Comparison of ENCODE assay signal across 8 cellular contexts in the genomic region with DNA sequence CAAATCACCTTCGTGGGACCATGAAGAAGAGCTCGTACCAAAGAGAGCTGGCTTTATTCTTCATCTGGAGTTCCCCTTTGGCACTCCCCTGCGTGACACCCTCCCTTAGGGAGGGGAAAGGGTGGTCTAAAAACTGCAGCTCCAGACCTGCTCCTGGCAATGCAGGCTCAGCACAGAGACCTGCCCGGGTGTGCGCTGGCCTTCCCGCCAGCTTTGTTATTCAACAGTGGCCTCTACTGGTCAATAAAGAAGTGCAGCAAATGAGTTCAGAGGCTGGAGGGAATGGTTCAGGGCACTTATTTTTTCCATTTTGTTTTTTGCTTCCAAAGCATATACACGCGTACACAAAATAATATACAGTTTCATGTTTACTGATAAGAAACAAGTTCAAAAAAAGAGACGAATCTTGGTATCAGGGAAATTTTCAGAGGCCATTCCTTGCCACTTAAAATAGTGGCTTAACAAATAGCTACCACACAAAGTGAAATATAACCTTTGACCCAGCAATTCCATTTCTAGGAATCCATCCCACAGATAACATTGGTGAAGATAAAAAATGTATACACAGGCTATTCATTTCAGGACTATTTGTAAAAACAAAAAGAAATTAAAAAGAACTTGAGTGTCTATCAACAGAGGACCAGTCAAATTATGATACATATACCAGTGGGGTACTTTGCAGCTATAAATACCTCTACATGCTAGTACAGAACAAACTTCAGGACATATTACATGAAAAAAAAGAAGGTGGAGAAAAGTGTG. TPM values are rescaled to one million over a fixed set of nuclear protein-coding genes. Genes with fewer than 3 reads are reported as not detected.
DNase-seq lines count a peak whose midpoint lies in the region; ATAC-seq and TF ChIP-seq lines count a peak whose summit lies in the region.

No MANE protein-coding gene starts in this region.

- H3K36me3 Mint-ChIP-seq in activated CD4-positive, alpha-beta memory T cell treated with anti-CD3 and anti-CD28 coated beads for 36 hours: peaks cover 26% of the 10 kb centered on the region

- no peaks in the 10 kb centered on the region for H3K9me3 Mint-ChIP-seq in activated CD4-positive, alpha-beta memory T cell treated with anti-CD3 and anti-CD28 coated beads for 36 hours

- no peak for TF ChIP-seq EP300 in upper lobe of left lung (IDR thresholded peaks at IDR 0.05)

- ATAC-seq in HG03354 (IDR thresholded peaks at IDR 0.05; ENCODE audit: poor library complexity, severe bottlenecking, unreplicated experiment): peak; percentile 69
- ATAC-seq in upper lobe of left lung (ENCODE audit: low FRiP score in 2 of 2): peak; percentile 93
- no peak for ATAC-seq in HG03469 (IDR thresholded peaks at IDR 0.05; ENCODE audit: unreplicated experiment)

- no peak overlapping the region for H3K4me3 ChIP-seq in upper lobe of left lung

- POLR2A ChIA-PET in activated CD4-positive, alpha-beta memory T cell treated with anti-CD3 and anti-CD28 coated beads for 36 hours (lab: Charles Lee): interaction anchor here (0.8 to 1.3 kb wide), 3 partner anchors 8 to 139 kb away, joined by 3 to 5 read pairs (median 3); partner anchors contain the start of genes PTTG1IP and UBE2G2

- H3K4me1 Mint-ChIP-seq in activated CD4-positive, alpha-beta memory T cell treated with anti-CD3 and anti-CD28 coated beads for 36 hours (ENCODE audit: low read depth): peaks cover 66% of the 10 kb centered on the region

- H3K4me1 ChIP-seq in upper lobe of left lung: peaks cover 7 to 14% (median 10%) of the 10 kb centered on the region in 4 donors

- intact Hi-C loops in activated CD4-positive, alpha-beta memory T cell treated with anti-CD3 and anti-CD28 coated beads for 36 hours (cut with micrococcal nuclease): loop anchor here (1.0 kb wide), 1 partner anchor 283 kb away; no protein-coding TSS in a partner anchor

- 12 to 15% methylated on average over 9 of the region's 9 CpGs for WGBS in upper lobe of left lung, 2 donors

- H3K27ac Mint-ChIP-seq in activated CD4-positive, alpha-beta memory T cell treated with anti-CD3 and anti-CD28 coated beads for 36 hours: peak overlapping the region; percentile 18

- H3K9me3 ChIP-seq in upper lobe of left lung: no peaks in the 10 kb centered on the region

- peak; percentile 54 to 75 (median 71) for TF ChIP-seq CTCF in upper lobe of left lung (IDR thresholded peaks at IDR 0.05)

- H3K36me3 ChIP-seq in upper lobe of left lung: peaks cover 0 to 10% (median 2%) of the 10 kb centered on the region in 4 donors

- H3K4me3 Mint-ChIP-seq in activated CD4-positive, alpha-beta memory T cell treated with anti-CD3 and anti-CD28 coated beads for 36 hours: no peak overlapping the region

- no peak overlapping the region for H3K27ac ChIP-seq in upper lobe of left lung

- CTCF ChIA-PET in activated CD4-positive, alpha-beta memory T cell treated with anti-CD3 and anti-CD28 coated beads for 36 hours (lab: Charles Lee): interaction anchor here (0.6 to 2.6 kb wide), 55 partner anchors 8 to 454 kb away, joined by 3 to 67 read pairs (median 4); partner anchors contain the start of genes CFAP410, KRTAP10-12, KRTAP10-5 and KRTAP12-1

- DNase-seq in GF-D8 (lab: John Stamatoyannopoulos, UW): peak; percentile 21
- DNase-seq in NCI-H526 (lab: John Stamatoyannopoulos, UW): peak; percentile 27 to 70
- DNase-seq in activated CD4-positive, alpha-beta memory T cell treated with anti-CD3 and anti-CD28 coated beads for 36 hours: peak; percentile 61
- peak; percentile 81 for DNase-seq in epidermal melanocyte (ENCODE audit: insufficient read length, low spot score)
- peak; percentile 53 for DNase-seq in mucosa of gallbladder (ENCODE audit: low spot score)
- DNase-seq in upper lobe of left lung: peak in 1 of 2 donors; percentile 73

- no peaks in the 10 kb centered on the region for H3K27me3 ChIP-seq in upper lobe of left lung

- H3K27me3 Mint-ChIP-seq in activated CD4-positive, alpha-beta memory T cell treated with anti-CD3 and anti-CD28 coated beads for 36 hours: no peaks in the 10 kb centered on the region

- TF ChIP-seq POLR2A in upper lobe of left lung (IDR thresholded peaks at IDR 0.05): no peak

RNA-seq across cellular contexts. Expression of gene UBE2G2, which starts 8.2 kb away (rescaled TPM):
- 10 to 100 TPM; 87.6 to 96.0 TPM for total RNA-seq in activated CD4-positive, alpha-beta memory T cell treated with anti-CD3 and anti-CD28 coated beads for 36 hours
- total RNA-seq in mucosa of gallbladder: 74.4 TPM
- 100 to 1,000 TPM in 1 of 6 donors, 10 to 100 TPM in 5; 74.4 to 218 (median 80.1) TPM for total RNA-seq in upper lobe of left lung

RNA-seq across cellular contexts. Expression of gene SUMO3, which starts 24.4 kb away (rescaled TPM):
- total RNA-seq in activated CD4-positive, alpha-beta memory T cell treated with anti-CD3 and anti-CD28 coated beads for 36 hours: 10 to 100 TPM; 77.2 to 77.6 TPM
- total RNA-seq in mucosa of gallbladder (70.5 TPM), upper lobe of left lung (10 to 100 TPM; 46.1 to 97.6 (median 73.2) TPM)
